ENCODE assay signal across 8 cellular contexts in genomic region chr13:44374348-44374712, GRCh38. TPM values are rescaled to one million over a fixed set of nuclear protein-coding genes. Genes with fewer than 3 reads are reported as not detected.
A peak's percentile ranks its signal among the peaks of the same experiment; 100 is the strongest.
DNase-seq lines count a peak whose midpoint lies in the region; ATAC-seq, FAIRE-seq and TF ChIP-seq lines count a peak whose summit lies in the region.

No MANE protein-coding gene starts in this region.

- H3K9me3 Mint-ChIP-seq in GM23338 = no peaks in the 10 kb centered on the region

- H4K20me1 ChIP-seq in GM23338 (replicated peaks; ENCODE audit: insufficient read depth) (no peaks in the 10 kb centered on the region), keratinocyte (ENCODE audit: control insufficient read depth, extremely low read depth, insufficient read depth, low read length) (no peaks in the 10 kb centered on the region)

- peaks cover 20% of the 10 kb centered on the region for H3K4me1 ChIP-seq in GM23338 (ENCODE audit: insufficient read depth)
- no peaks in the 10 kb centered on the region for H3K4me1 ChIP-seq in keratinocyte (ENCODE audit: control insufficient read depth, extremely low read depth, insufficient read depth, low read length)

- ATAC-seq in GM23338 (no peak), GM21423 (IDR thresholded peaks at IDR 0.05; ENCODE audit: unreplicated experiment) (no peak), HG03571 (IDR thresholded peaks at IDR 0.05; ENCODE audit: unreplicated experiment) (no peak)

- H3K9me2 ChIP-seq in GM23338 (ENCODE audit: insufficient read depth) = no peaks in the 10 kb centered on the region

- no peaks in the 10 kb centered on the region for H3K9me3 ChIP-seq in keratinocyte (ENCODE audit: control insufficient read depth, low read depth, low read length)

- H3K79me2 ChIP-seq in GM23338 (replicated peaks; ENCODE audit: insufficient read depth) (no peaks in the 10 kb centered on the region), keratinocyte (ENCODE audit: control insufficient read depth, insufficient read depth, low read length) (no peaks in the 10 kb centered on the region)

- H2AFZ ChIP-seq in GM23338 (peak overlapping the region; percentile 52; the same call in 1 of the 2 replicates), keratinocyte (ENCODE audit: control insufficient read depth, low read length) (no peak overlapping the region)

- H3K4me3 Mint-ChIP-seq in GM23338 = peak overlapping the region; percentile 36

- peaks cover 20% of the 10 kb centered on the region for H3K27me3 ChIP-seq in GM23338 (ENCODE audit: insufficient read depth)
- H3K27me3 ChIP-seq in keratinocyte (ENCODE audit: control insufficient read depth, extremely low read depth, insufficient read depth, low read length) = no peaks in the 10 kb centered on the region

- no peaks in the 10 kb centered on the region for H3K9me1 ChIP-seq in keratinocyte (ENCODE audit: control insufficient read depth, extremely low read depth, insufficient read depth, low read length)

- no peak overlapping the region for H3K27ac Mint-ChIP-seq in GM23338

- peaks cover 17% of the 10 kb centered on the region for H3K4me1 Mint-ChIP-seq in GM23338

- no peak overlapping the region for H3K9ac ChIP-seq in keratinocyte (ENCODE audit: control insufficient read depth, extremely low read depth, insufficient read depth, low read length)

- TF ChIP-seq CTCF in GM23338 (conservative IDR thresholded peaks at IDR 0.05; ENCODE audit: low read depth in 2 of 2) (no peak), astrocyte of the cerebellum (IDR thresholded peaks at IDR 0.05; ENCODE audit: low read depth, low read length, missing control alignments) (no peak), keratinocyte (optimal IDR thresholded peaks at IDR 0.05 in 1 of 3, IDR thresholded peaks at IDR 0.05 in 1 of 3, conservative IDR thresholded peaks at IDR 0.05 in 1 of 3; ENCODE audit: extremely low read depth in 1 of 3, insufficient read depth in 2 of 3, low read length in 3 of 3) (no peak)

- intact Hi-C loops in posterior vena cava (cut with DNase I) = no loop called here

- H3K36me3 ChIP-seq in GM23338 (ENCODE audit: insufficient read depth) = no peaks in the 10 kb centered on the region
- no peaks in the 10 kb centered on the region for H3K36me3 ChIP-seq in keratinocyte (ENCODE audit: control insufficient read depth in 2 of 2, extremely low read depth in 1 of 2, insufficient read depth in 2 of 2, low read length in 2 of 2)

- H3K4me2 ChIP-seq in GM23338 = peak overlapping the region; percentile 51
- no peak overlapping the region for H3K4me2 ChIP-seq in keratinocyte (ENCODE audit: control insufficient read depth, extremely low read depth, insufficient read depth, low read depth, low read length)

- peak; percentile 32 for FAIRE-seq in keratinocyte (lab: Jason Lieb, UNC)

- no peaks in the 10 kb centered on the region for H3K36me3 Mint-ChIP-seq in GM23338 (ENCODE audit: low read depth)

- no peak overlapping the region for H3K27ac ChIP-seq in GM23338 (ENCODE audit: low read depth)
- no peak overlapping the region for H3K27ac ChIP-seq in keratinocyte (ENCODE audit: control insufficient read depth, insufficient read depth, low read length)

- H3F3A ChIP-seq in GM23338 (replicated peaks; ENCODE audit: low read depth) = peaks cover 4% of the 10 kb centered on the region; the same call in 1 of the 2 replicates

- DNase-seq in GM23338 (ENCODE audit: low spot score) (no peak), astrocyte of the cerebellum (ENCODE audit: low read depth) (no peak), keratinocyte (ENCODE audit: low read depth, low spot score) (no peak), skeletal muscle cell (ENCODE audit: low read depth) (no peak), posterior vena cava (ENCODE audit: low spot score) (no peak)
- DNase-seq in NK-92 treated with Interleukin-12 subunit alpha and Interleukin-12 subunit beta, amount 100 ng/mL, for 24 hours (lab: John Stamatoyannopoulos, UW) = no peak

- peaks cover 14% of the 10 kb centered on the region for H3K27me3 Mint-ChIP-seq in GM23338 (ENCODE audit: insufficient read depth, low read depth, poor library complexity)

- in situ Hi-C loops in astrocyte of the cerebellum (cut with HindIII; ENCODE audit: low sequenced_read_pairs) = loop anchor here (5.0 kb wide), 1 partner anchor 52 kb away; no protein-coding TSS in a partner anchor

- peak overlapping the region; percentile 47; the same call in 1 of the 2 replicates for H3K4me3 ChIP-seq in GM23338
- peak overlapping the region; percentile 47 for H3K4me3 ChIP-seq in astrocyte of the cerebellum (ENCODE audit: low read depth, low read length)
- no peak overlapping the region for H3K4me3 ChIP-seq in keratinocyte (ENCODE audit: control insufficient read depth in 2 of 3, extremely low read depth in 1 of 3, insufficient read depth in 2 of 3, low read depth in 1 of 3, low read length in 3 of 3)
- peak overlapping the region; percentile 52 for H3K4me3 ChIP-seq in skeletal muscle cell (ENCODE audit: low read depth, low read length)

- dilution Hi-C loops in keratinocyte (cut with MboI; ENCODE audit: extremely low pct_ligation_motif_present, low sequenced_read_pairs) = no loop called here

TF ChIP-seq in GM23338, 12 proteins besides CTCF, POLR2A, EP300 and RAD21:
- TF ChIP-seq, protein P1, sequence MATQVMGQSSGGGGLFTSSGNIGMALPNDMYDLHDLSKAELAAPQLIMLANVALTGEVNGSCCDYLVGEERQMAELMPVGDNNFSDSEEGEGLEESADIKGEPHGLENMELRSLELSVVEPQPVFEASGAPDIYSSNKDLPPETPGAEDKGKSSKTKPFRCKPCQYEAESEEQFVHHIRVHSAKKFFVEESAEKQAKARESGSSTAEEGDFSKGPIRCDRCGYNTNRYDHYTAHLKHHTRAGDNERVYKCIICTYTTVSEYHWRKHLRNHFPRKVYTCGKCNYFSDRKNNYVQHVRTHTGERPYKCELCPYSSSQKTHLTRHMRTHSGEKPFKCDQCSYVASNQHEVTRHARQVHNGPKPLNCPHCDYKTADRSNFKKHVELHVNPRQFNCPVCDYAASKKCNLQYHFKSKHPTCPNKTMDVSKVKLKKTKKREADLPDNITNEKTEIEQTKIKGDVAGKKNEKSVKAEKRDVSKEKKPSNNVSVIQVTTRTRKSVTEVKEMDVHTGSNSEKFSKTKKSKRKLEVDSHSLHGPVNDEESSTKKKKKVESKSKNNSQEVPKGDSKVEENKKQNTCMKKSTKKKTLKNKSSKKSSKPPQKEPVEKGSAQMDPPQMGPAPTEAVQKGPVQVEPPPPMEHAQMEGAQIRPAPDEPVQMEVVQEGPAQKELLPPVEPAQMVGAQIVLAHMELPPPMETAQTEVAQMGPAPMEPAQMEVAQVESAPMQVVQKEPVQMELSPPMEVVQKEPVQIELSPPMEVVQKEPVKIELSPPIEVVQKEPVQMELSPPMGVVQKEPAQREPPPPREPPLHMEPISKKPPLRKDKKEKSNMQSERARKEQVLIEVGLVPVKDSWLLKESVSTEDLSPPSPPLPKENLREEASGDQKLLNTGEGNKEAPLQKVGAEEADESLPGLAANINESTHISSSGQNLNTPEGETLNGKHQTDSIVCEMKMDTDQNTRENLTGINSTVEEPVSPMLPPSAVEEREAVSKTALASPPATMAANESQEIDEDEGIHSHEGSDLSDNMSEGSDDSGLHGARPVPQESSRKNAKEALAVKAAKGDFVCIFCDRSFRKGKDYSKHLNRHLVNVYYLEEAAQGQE (IDR thresholded peaks at IDR 0.05; ENCODE audit: unreplicated experiment) = no peak
- no peak for TF ChIP-seq ZNF331 (CRISPR knock-in tag; IDR thresholded peaks at IDR 0.05; ENCODE audit: low read depth)
- TF ChIP-seq, protein P2, sequence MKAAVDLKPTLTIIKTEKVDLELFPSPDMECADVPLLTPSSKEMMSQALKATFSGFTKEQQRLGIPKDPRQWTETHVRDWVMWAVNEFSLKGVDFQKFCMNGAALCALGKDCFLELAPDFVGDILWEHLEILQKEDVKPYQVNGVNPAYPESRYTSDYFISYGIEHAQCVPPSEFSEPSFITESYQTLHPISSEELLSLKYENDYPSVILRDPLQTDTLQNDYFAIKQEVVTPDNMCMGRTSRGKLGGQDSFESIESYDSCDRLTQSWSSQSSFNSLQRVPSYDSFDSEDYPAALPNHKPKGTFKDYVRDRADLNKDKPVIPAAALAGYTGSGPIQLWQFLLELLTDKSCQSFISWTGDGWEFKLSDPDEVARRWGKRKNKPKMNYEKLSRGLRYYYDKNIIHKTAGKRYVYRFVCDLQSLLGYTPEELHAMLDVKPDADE (IDR thresholded peaks at IDR 0.05) = no peak
- peak; percentile 63 for TF ChIP-seq CREB1 (CRISPR knock-in tag; IDR thresholded peaks at IDR 0.05; ENCODE audit: low read depth)
- no peak for TF ChIP-seq EZH2 (IDR thresholded peaks at IDR 0.05; ENCODE audit: low read depth, unreplicated experiment)
- no peak for TF ChIP-seq EZH2phosphoT487 (IDR thresholded peaks at IDR 0.05; ENCODE audit: unreplicated experiment)
- TF ChIP-seq ZNF114 (CRISPR knock-in tag; IDR thresholded peaks at IDR 0.05) = no peak
- peak; percentile 27; the same call in 1 of the 2 replicates for TF ChIP-seq POLR2AphosphoS5 (IDR thresholded peaks at IDR 0.05; ENCODE audit: low read depth)

RNA-seq across cellular contexts. Expression of gene SERP2, which starts 0.7 kb away (rescaled TPM):
- total RNA-seq in GM23338 (2014; rRNA removed; shearing (Covaris generic)) = 0.59 and 3.4 TPM in 2 replicates
- polyA plus RNA-seq in GM23338 (2016; fragmentation: Nextera tagmentation; extraction: Ambion mirVana) (2.9 and 3.4 TPM in 2 replicates), keratinocyte (0.45 to 0.88 TPM (median 0.66 TPM) in 3 replicates)
- not detected for polyA plus RNA-seq in keratinocyte (2011; ENCODE audit: low read depth)
- polyA plus RNA-seq in keratinocyte (2011; cell fraction: cytosol; rRNA removed) = 0.34 and 0.55 TPM in 2 replicates
- 0.40 and 1.7 TPM in 2 replicates for polyA plus RNA-seq in keratinocyte (2011; cell fraction: nucleus; rRNA removed)
- polyA plus RNA-seq in keratinocyte (2012; ENCODE audit: low replicate concordance) = 0.30 and 0.45 TPM in 2 replicates
- not detected in 3 replicates for polyA minus RNA-seq in keratinocyte
- not detected for polyA minus RNA-seq in keratinocyte (2011; cell fraction: cytosol; rRNA and poly(A)+ RNA removed)
- not detected in 2 replicates for polyA minus RNA-seq in keratinocyte (2011; cell fraction: nucleus; rRNA and poly(A)+ RNA removed)
- 1 to 10 TPM; 5.1 to 7.9 TPM for total RNA-seq in posterior vena cava

Comparison
In these comparisons a context has a peak if more than half of its experiments do, and no peak if none do; other contexts are left out.
1. H3K4me3 ChIP-seq: peak in GM23338 (single experiment), astrocyte of the cerebellum (single experiment) and skeletal muscle cell (single experiment); none in keratinocyte (0 of 3).